In genomic region chr20:57210911-57211280, GRCh38 we compare ENCODE assay signal across 2 cellular contexts.
TF ChIP-seq lines count a peak whose summit lies in the region.

No MANE protein-coding gene starts in this region.

TF ChIP-seq in WTC11, 78 proteins besides CTCF, POLR2A, EP300 and RAD21:
- TF ChIP-seq TEAD1 (CRISPR knock-in tag; IDR thresholded peaks at IDR 0.05), result no peak
- no peak for TF ChIP-seq MLX (CRISPR knock-in tag; IDR thresholded peaks at IDR 0.05)
- TF ChIP-seq TCF7 (CRISPR knock-in tag; IDR thresholded peaks at IDR 0.05; ENCODE audit: low read depth), result no peak
- no peak for TF ChIP-seq TEAD4 (CRISPR knock-in tag; IDR thresholded peaks at IDR 0.05)
- no peak for TF ChIP-seq SMAD3 (CRISPR knock-in tag; IDR thresholded peaks at IDR 0.05; ENCODE audit: borderline replicate concordance)

TF ChIP-seq in H1, 55 proteins besides CTCF, POLR2A, EP300 and RAD21:
- TF ChIP-seq SP4 (IDR thresholded peaks at IDR 0.05; ENCODE audit: low read length) (no peak), KDM4A (IDR thresholded peaks at IDR 0.05; ENCODE audit: low read depth, low read length, severe bottlenecking) (no peak), GTF2F1 (IDR thresholded peaks at IDR 0.05; ENCODE audit: borderline replicate concordance, low read depth, low read length) (no peak), NANOG (IDR thresholded peaks at IDR 0.05; ENCODE audit: insufficient read depth, low read depth, low read length, poor library complexity, severe bottlenecking) (no peak), CTBP2 (IDR thresholded peaks at IDR 0.05; ENCODE audit: borderline replicate concordance, insufficient read depth, insufficient read length, low read length) (no peak), BCL11A (IDR thresholded peaks at IDR 0.05; ENCODE audit: low read depth in 2 of 2, low read length in 2 of 2) (no peak), RNF2 (IDR thresholded peaks at IDR 0.05; ENCODE audit: borderline replicate concordance, low read depth, low read length, missing control alignments, poor library complexity, severe bottlenecking) (no peak), PHF8 (conservative IDR thresholded peaks at IDR 0.05; ENCODE audit: low read depth, low read length) (no peak), EGR1 (IDR thresholded peaks at IDR 0.05; ENCODE audit: borderline replicate concordance, low read depth, low read length) (no peak), TEAD4 (IDR thresholded peaks at IDR 0.05; ENCODE audit: low read depth, low read length) (no peak), SIX5 (IDR thresholded peaks at IDR 0.05; ENCODE audit: low read depth, low read length) (no peak), KDM5A (IDR thresholded peaks at IDR 0.05; ENCODE audit: low read length) (no peak), NRF1 (IDR thresholded peaks at IDR 0.05; ENCODE audit: low read depth, low read length) (no peak), JUND (IDR thresholded peaks at IDR 0.05; ENCODE audit: low read length) (no peak), SUZ12 (IDR thresholded peaks at IDR 0.05; ENCODE audit: low read length) (no peak), HDAC6 (IDR thresholded peaks at IDR 0.05; ENCODE audit: low read depth, low read length) (no peak), CBX5 (IDR thresholded peaks at IDR 0.05; ENCODE audit: low read depth, low read length) (no peak), RBBP5 (IDR thresholded peaks at IDR 0.05; ENCODE audit: borderline replicate concordance, low read depth, low read length) (no peak)
